In genomic region chr15:69391046-69391757, GRCh38 we compare ENCODE assay signal across 1 cellular context.
TF ChIP-seq lines count a peak whose summit lies in the region.

No MANE protein-coding gene starts in this region.

TF ChIP-seq in HepG2, 621 proteins besides CTCF, POLR2A, EP300 and RAD21 (continued from another document):
- TF ChIP-seq JUNB (CRISPR knock-in tag; IDR thresholded peaks at IDR 0.05; ENCODE audit: borderline replicate concordance) = no peak
- TF ChIP-seq NPAS2 (CRISPR knock-in tag; IDR thresholded peaks at IDR 0.05; ENCODE audit: borderline replicate concordance) = no peak
- TF ChIP-seq GFI1 (CRISPR knock-in tag; IDR thresholded peaks at IDR 0.05; ENCODE audit: borderline replicate concordance) = no peak
- no peak for TF ChIP-seq RBM22 (optimal IDR thresholded peaks at IDR 0.05; ENCODE audit: low read length)
- TF ChIP-seq ZNF121 (CRISPR knock-in tag; IDR thresholded peaks at IDR 0.05) = no peak
- no peak for TF ChIP-seq ZNF451 (CRISPR knock-in tag; IDR thresholded peaks at IDR 0.05)
